In genomic region chr11:118251858-118252652, GRCh38 we compare ENCODE assay signal across 1 cellular context.
TF ChIP-seq lines count a peak whose summit lies in the region.

MPZL3 (minus strand) TSS chr11:118252365; CDS start chr11:118252294, 71 bp downstream.

TF ChIP-seq in HepG2, 621 proteins besides CTCF, POLR2A, EP300 and RAD21 (continued from another document and continues in another):
- peak; percentile 96 for TF ChIP-seq ZNF687 (CRISPR knock-in tag; IDR thresholded peaks at IDR 0.05)
- TF ChIP-seq HNF4A (CRISPR knock-in tag; IDR thresholded peaks at IDR 0.05) = 0 out of 2 replicates have a peak, but pooled peaks have one; percentile 2
- no peak for TF ChIP-seq SRSF4 (IDR thresholded peaks at IDR 0.05; ENCODE audit: low read depth, low read length, poor library complexity, severe bottlenecking)
- no peak for TF ChIP-seq ZFAT (CRISPR knock-in tag; conservative IDR thresholded peaks at IDR 0.05)
- peak; percentile 68; the same call in 1 of the 2 replicates for TF ChIP-seq MTF2 (CRISPR knock-in tag; IDR thresholded peaks at IDR 0.05; ENCODE audit: borderline replicate concordance)
- TF ChIP-seq RFX3 (CRISPR knock-in tag; IDR thresholded peaks at IDR 0.05) = peak; percentile 88
- no peak for TF ChIP-seq ETS1 (CRISPR knock-in tag; IDR thresholded peaks at IDR 0.05)
- TF ChIP-seq, protein P1, sequence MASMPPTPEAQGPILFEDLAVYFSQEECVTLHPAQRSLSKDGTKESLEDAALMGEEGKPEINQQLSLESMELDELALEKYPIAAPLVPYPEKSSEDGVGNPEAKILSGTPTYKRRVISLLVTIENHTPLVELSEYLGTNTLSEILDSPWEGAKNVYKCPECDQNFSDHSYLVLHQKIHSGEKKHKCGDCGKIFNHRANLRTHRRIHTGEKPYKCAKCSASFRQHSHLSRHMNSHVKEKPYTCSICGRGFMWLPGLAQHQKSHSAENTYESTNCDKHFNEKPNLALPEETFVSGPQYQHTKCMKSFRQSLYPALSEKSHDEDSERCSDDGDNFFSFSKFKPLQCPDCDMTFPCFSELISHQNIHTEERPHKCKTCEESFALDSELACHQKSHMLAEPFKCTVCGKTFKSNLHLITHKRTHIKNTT (CRISPR knock-in tag; IDR thresholded peaks at IDR 0.05) = no peak
- TF ChIP-seq NFKB2 (CRISPR knock-in tag; IDR thresholded peaks at IDR 0.05; ENCODE audit: borderline replicate concordance) = peak; percentile 73; the same call in 1 of the 2 replicates
- TF ChIP-seq FIP1L1 (IDR thresholded peaks at IDR 0.05; ENCODE audit: borderline replicate concordance, insufficient read depth, low read depth, low read length) = no peak
- TF ChIP-seq ZMYM3 (CRISPR knock-in tag; IDR thresholded peaks at IDR 0.05) = peak; percentile 37; the same call in 1 of the 2 replicates
- no peak for TF ChIP-seq FOXA1 (IDR thresholded peaks at IDR 0.05)
- peak; percentile 70 for TF ChIP-seq FOXA1 (CRISPR knock-in tag; IDR thresholded peaks at IDR 0.05)
- TF ChIP-seq, protein P2, sequence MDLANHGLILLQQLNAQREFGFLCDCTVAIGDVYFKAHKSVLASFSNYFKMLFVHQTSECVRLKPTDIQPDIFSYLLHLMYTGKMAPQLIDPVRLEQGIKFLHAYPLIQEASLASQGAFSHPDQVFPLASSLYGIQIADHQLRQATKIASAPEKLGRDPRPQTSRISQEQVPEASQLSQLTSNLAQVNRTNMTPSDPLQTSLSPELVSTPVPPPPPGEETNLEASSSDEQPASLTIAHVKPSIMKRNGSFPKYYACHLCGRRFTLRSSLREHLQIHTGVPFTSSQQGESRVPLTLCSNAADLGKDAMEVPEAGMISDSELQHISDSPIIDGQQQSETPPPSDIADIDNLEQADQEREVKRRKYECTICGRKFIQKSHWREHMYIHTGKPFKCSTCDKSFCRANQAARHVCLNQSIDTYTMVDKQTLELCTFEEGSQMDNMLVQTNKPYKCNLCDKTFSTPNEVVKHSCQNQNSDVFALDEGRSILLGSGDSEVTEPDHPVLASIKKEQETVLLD (CRISPR knock-in tag; IDR thresholded peaks at IDR 0.05; ENCODE audit: low read depth) = no peak
- 0 out of 2 replicates have a peak, but pooled peaks have one; percentile 19 for TF ChIP-seq ZNF615 (CRISPR knock-in tag; IDR thresholded peaks at IDR 0.05; ENCODE audit: borderline replicate concordance)
- TF ChIP-seq KLF9 (CRISPR knock-in tag; IDR thresholded peaks at IDR 0.05; ENCODE audit: low read depth) = no peak
- TF ChIP-seq ZNF124 (CRISPR knock-in tag; IDR thresholded peaks at IDR 0.05) = 0 out of 2 replicates have a peak, but pooled peaks have one; percentile 38
- no peak for TF ChIP-seq ARNT (IDR thresholded peaks at IDR 0.05)
- no peak for TF ChIP-seq HOXD1 (CRISPR knock-in tag; IDR thresholded peaks at IDR 0.05)
- no peak for TF ChIP-seq GRHL1 (CRISPR knock-in tag; conservative IDR thresholded peaks at IDR 0.05)
- TF ChIP-seq HBP1 (CRISPR knock-in tag; IDR thresholded peaks at IDR 0.05; ENCODE audit: low read depth) = no peak
- TF ChIP-seq ZNF652 (CRISPR knock-in tag; IDR thresholded peaks at IDR 0.05; ENCODE audit: borderline replicate concordance, low read depth) = peak; percentile 12; the same call in 1 of the 2 replicates
- TF ChIP-seq SMAD9 (CRISPR knock-in tag; IDR thresholded peaks at IDR 0.05) = no peak
- TF ChIP-seq SP4 (CRISPR knock-in tag; IDR thresholded peaks at IDR 0.05) = peak; percentile 68
- no peak for TF ChIP-seq ZNF17 (CRISPR knock-in tag; IDR thresholded peaks at IDR 0.05)
- TF ChIP-seq ZNF879 (CRISPR knock-in tag; IDR thresholded peaks at IDR 0.05) = no peak
- peak; percentile 72 for TF ChIP-seq ZNF501 (CRISPR knock-in tag; IDR thresholded peaks at IDR 0.05)
- TF ChIP-seq KMT2A (CRISPR knock-in tag; IDR thresholded peaks at IDR 0.05) = 0 out of 2 replicates have a peak, but pooled peaks have one; percentile 53
- peak; percentile 43 for TF ChIP-seq IKZF4 (CRISPR knock-in tag; IDR thresholded peaks at IDR 0.05; ENCODE audit: borderline replicate concordance, low read depth, not compliant biosample characterization)
- TF ChIP-seq ZFP1 (CRISPR knock-in tag; IDR thresholded peaks at IDR 0.05) = no peak
- no peak for TF ChIP-seq ZNF644 (CRISPR knock-in tag; IDR thresholded peaks at IDR 0.05; ENCODE audit: low read depth)
- TF ChIP-seq MLLT10 (CRISPR knock-in tag; IDR thresholded peaks at IDR 0.05) = no peak
- peak; percentile 69 for TF ChIP-seq POGZ (CRISPR knock-in tag; IDR thresholded peaks at IDR 0.05)
- TF ChIP-seq PAXIP1 (CRISPR knock-in tag; conservative IDR thresholded peaks at IDR 0.05) = no peak; the same call in 1 of the 2 replicates
- peak; percentile 9; the same call in 1 of the 3 replicates for TF ChIP-seq MXI1 (IDR thresholded peaks at IDR 0.05; ENCODE audit: borderline replicate concordance, low read depth, low read length)
- TF ChIP-seq TEAD3 (CRISPR knock-in tag; optimal IDR thresholded peaks at IDR 0.05; ENCODE audit: borderline replicate concordance) = peak; percentile 52
- no peak; the same call in 1 of the 2 replicates for TF ChIP-seq ZKSCAN8 (CRISPR knock-in tag; IDR thresholded peaks at IDR 0.05; ENCODE audit: borderline replicate concordance)
- peak; percentile 96 for TF ChIP-seq NR2C2 (CRISPR knock-in tag; IDR thresholded peaks at IDR 0.05; ENCODE audit: borderline replicate concordance)
- no peak for TF ChIP-seq ZNF550 (CRISPR knock-in tag; IDR thresholded peaks at IDR 0.05; ENCODE audit: borderline replicate concordance)
- TF ChIP-seq NCOA2 (CRISPR knock-in tag; IDR thresholded peaks at IDR 0.05) = no peak; the same call in 1 of the 2 replicates
- no peak for TF ChIP-seq ZBTB42 (CRISPR knock-in tag; IDR thresholded peaks at IDR 0.05)
- peak; percentile 49 for TF ChIP-seq ZFY (CRISPR knock-in tag; IDR thresholded peaks at IDR 0.05)
- TF ChIP-seq ZFP41 (CRISPR knock-in tag; IDR thresholded peaks at IDR 0.05; ENCODE audit: borderline replicate concordance) = 0 out of 2 replicates have a peak, but pooled peaks have one; percentile 79
- no peak for TF ChIP-seq HNRNPLL (IDR thresholded peaks at IDR 0.05; ENCODE audit: low read depth, low read length, poor library complexity, severe bottlenecking)
- TF ChIP-seq, protein P3, sequence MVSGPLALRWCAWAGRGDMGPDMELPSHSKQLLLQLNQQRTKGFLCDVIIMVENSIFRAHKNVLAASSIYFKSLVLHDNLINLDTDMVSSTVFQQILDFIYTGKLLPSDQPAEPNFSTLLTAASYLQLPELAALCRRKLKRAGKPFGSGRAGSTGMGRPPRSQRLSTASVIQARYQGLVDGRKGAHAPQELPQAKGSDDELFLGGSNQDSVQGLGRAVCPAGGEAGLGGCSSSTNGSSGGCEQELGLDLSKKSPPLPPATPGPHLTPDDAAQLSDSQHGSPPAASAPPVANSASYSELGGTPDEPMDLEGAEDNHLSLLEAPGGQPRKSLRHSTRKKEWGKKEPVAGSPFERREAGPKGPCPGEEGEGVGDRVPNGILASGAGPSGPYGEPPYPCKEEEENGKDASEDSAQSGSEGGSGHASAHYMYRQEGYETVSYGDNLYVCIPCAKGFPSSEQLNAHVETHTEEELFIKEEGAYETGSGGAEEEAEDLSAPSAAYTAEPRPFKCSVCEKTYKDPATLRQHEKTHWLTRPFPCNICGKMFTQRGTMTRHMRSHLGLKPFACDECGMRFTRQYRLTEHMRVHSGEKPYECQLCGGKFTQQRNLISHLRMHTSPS (CRISPR knock-in tag; IDR thresholded peaks at IDR 0.05; ENCODE audit: low read depth) = no peak
- peak; percentile 78 for TF ChIP-seq HDAC1 (CRISPR knock-in tag; IDR thresholded peaks at IDR 0.05)
- TF ChIP-seq YEATS4 (CRISPR knock-in tag; IDR thresholded peaks at IDR 0.05; ENCODE audit: borderline replicate concordance) = peak; percentile 74
- no peak for TF ChIP-seq THYN1 (CRISPR knock-in tag; IDR thresholded peaks at IDR 0.05; ENCODE audit: borderline replicate concordance, low read depth)
- 0 out of 2 replicates have a peak, but pooled peaks have one; percentile 18 for TF ChIP-seq MEIS2 (CRISPR knock-in tag; IDR thresholded peaks at IDR 0.05)
